8 cellular contexts compared by ENCODE assay signal in the genomic region with DNA sequence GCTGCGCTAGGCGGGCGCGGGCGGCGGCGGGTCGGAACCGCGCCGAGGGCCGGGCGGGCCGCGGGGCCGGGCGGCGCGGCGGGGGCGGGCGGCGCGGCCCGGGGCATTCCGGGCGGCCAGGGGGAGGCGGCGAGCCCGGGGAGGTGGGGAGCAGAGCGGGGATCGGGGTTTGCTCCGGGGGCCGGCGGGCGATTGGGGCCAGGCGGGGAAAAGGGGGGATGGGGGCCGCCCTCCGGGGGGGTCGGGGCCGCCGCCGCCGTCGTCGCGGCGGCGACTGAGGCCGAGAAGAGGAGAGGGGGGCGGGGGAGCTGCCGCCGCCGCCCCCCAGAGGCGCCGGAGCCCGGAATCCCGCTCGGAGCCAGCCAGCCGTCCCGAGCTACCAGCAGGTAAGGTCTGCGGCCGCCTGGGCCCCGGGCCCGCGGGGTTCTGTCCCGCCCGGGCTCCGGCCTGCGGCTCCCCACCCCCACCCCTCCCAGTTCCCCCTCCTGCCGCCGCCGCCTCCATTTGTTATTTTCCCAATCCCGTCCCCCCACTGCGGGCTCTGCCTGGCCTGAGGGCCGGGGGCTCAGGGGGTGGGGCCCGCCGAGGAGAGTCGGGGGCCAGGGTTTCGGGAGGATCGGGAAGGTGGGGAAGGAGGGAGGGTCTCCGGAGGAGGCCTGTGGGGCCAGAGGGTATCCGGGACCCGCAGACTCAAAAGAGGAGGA. TPM values are rescaled to one million over a fixed set of nuclear protein-coding genes. Genes with fewer than 3 reads are reported as not detected.
A peak's percentile ranks its signal among the peaks of the same experiment; 100 is the strongest.
DNase-seq lines count a peak whose midpoint lies in the region; ATAC-seq, FAIRE-seq and TF ChIP-seq lines count a peak whose summit lies in the region.

No MANE protein-coding gene starts in this region.

- no peak for TF ChIP-seq CTCF in hepatocyte (IDR thresholded peaks at IDR 0.05; ENCODE audit: poor library complexity)

- H4K20me1 ChIP-seq in hepatocyte (ENCODE audit: insufficient read depth, poor library complexity, severe bottlenecking), result peaks cover 45% of the 10 kb centered on the region

- H3K27me3 ChIP-seq in hepatocyte (no peaks in the 10 kb centered on the region), small intestine (ENCODE audit: control insufficient read depth in 2 of 2, insufficient read depth in 2 of 2, low read length in 2 of 2) (no peaks in the 10 kb centered on the region)

- peak overlapping the region; percentile 96 for H3K4me3 ChIP-seq in hepatocyte
- H3K4me3 ChIP-seq in small intestine (ENCODE audit: low read depth in 1 of 2, low read length in 2 of 2), result peak overlapping the region; percentile 76 to 82

- peak overlapping the region; percentile 91 for H3K4me2 ChIP-seq in hepatocyte

- no peaks in the 10 kb centered on the region for H3K9me2 ChIP-seq in hepatocyte (replicated peaks; ENCODE audit: insufficient read depth)

- H3K4me1 ChIP-seq in hepatocyte (ENCODE audit: insufficient read depth) (peaks cover 56% of the 10 kb centered on the region), small intestine (ENCODE audit: control insufficient read depth in 2 of 2, insufficient read depth in 1 of 2, low read depth in 1 of 2, low read length in 1 of 2) (peaks cover 7 to 14% of the 10 kb centered on the region in 2 donors)

- no peak overlapping the region for H2AFZ ChIP-seq in hepatocyte

- peak; percentile 8 to 9 for ATAC-seq in activated naive CD4-positive, alpha-beta T cell treated with anti-CD3 and anti-CD28 coated beads, Interleukin-2, amount 50 U/mL, for 72 hours
- ATAC-seq in GM18517 (IDR thresholded peaks at IDR 0.05; ENCODE audit: unreplicated experiment), result no peak

- DNase-seq in NCI-H2171 (lab: John Stamatoyannopoulos, UW) (peak; percentile 67), NCI-H2171 treated with DMSO at 0.1 percent for 48 hours (lab: John Stamatoyannopoulos, UW) (no peak), hepatocyte (ENCODE audit: low spot score) (peak; percentile 58), small intestine (no peak), LoVo (ENCODE audit: low spot score) (no peak), globus pallidus (ENCODE audit: low spot score) (no peak)
- no peak for DNase-seq in activated naive CD4-positive, alpha-beta T cell treated with anti-CD3 and anti-CD28 coated beads, Interleukin-2, amount 50 U/mL, for 72 hours (ENCODE audit: low spot score in 2 of 2)

- H3K27ac ChIP-seq in hepatocyte, result peak overlapping the region; percentile 99
- peak overlapping the region; percentile 84 to 86 for H3K27ac ChIP-seq in small intestine (ENCODE audit: low read depth in 1 of 2, low read length in 1 of 2)

- WGBS in hepatocyte (ENCODE audit: low lambda C conversion rate, missing lambda C conversion rate), result 0% methylated on average over 1 of the region's 84 CpGs
- 1 to 2% (median 1%) methylated on average over 28 to 83 of the region's 84 CpGs for WGBS in small intestine, 3 donors

- no peaks in the 10 kb centered on the region for H3K36me3 ChIP-seq in hepatocyte (replicated peaks; ENCODE audit: insufficient read depth, low read depth)
- no peaks in the 10 kb centered on the region for H3K36me3 ChIP-seq in small intestine (ENCODE audit: control insufficient read depth in 2 of 2, insufficient read depth in 2 of 2, low read length in 2 of 2)

- no peak for FAIRE-seq in small intestine (lab: Jason Lieb, UNC)

- H3K9me3 ChIP-seq in hepatocyte (ENCODE audit: low read depth) (no peaks in the 10 kb centered on the region), small intestine (ENCODE audit: control insufficient read depth, low read depth) (no peaks in the 10 kb centered on the region)

- H3K9me3 Mint-ChIP-seq in activated naive CD4-positive, alpha-beta T cell treated with anti-CD3 and anti-CD28 coated beads, Interleukin-2, amount 50 U/mL, for 72 hours, result no peaks in the 10 kb centered on the region

- H3K27ac Mint-ChIP-seq in activated naive CD4-positive, alpha-beta T cell treated with anti-CD3 and anti-CD28 coated beads, Interleukin-2, amount 50 U/mL, for 72 hours, result peak overlapping the region; percentile 81 to 94

- peaks cover 5 to 6% of the 10 kb centered on the region in 2 donors for H3K36me3 Mint-ChIP-seq in activated naive CD4-positive, alpha-beta T cell treated with anti-CD3 and anti-CD28 coated beads, Interleukin-2, amount 50 U/mL, for 72 hours

- H3K79me2 ChIP-seq in hepatocyte, result peaks cover 62% of the 10 kb centered on the region

RNA-seq across cellular contexts. Expression of gene ATN1, which starts 0.4 kb away (rescaled TPM):
- 10 to 100 TPM; 29.9 to 73.5 TPM for total RNA-seq in activated naive CD4-positive, alpha-beta T cell treated with anti-CD3 and anti-CD28 coated beads, Interleukin-2, amount 50 U/mL, for 72 hours
- 11.1 and 15.8 TPM in 2 replicates for total RNA-seq in hepatocyte
- 32.7 and 43.7 TPM in 2 replicates for polyA plus RNA-seq in hepatocyte
- 10 to 100 TPM; 34.0 to 50.6 (median 41.8) TPM for polyA plus RNA-seq in small intestine

RNA-seq across cellular contexts. Expression of gene ENO2, which starts 13.8 kb away (rescaled TPM):
- total RNA-seq in activated naive CD4-positive, alpha-beta T cell treated with anti-CD3 and anti-CD28 coated beads, Interleukin-2, amount 50 U/mL, for 72 hours, result 100 to 1,000 TPM; 264 to 314 TPM
- 11.1 and 11.8 TPM in 2 replicates for total RNA-seq in hepatocyte
- polyA plus RNA-seq in hepatocyte (14.2 and 18.8 TPM in 2 replicates), small intestine (10 to 100 TPM in 1 of 3 donors, 1 to 10 TPM in 1, under 1 TPM in 1; 0.67 to 19.1 (median 3.0) TPM)

RNA-seq across cellular contexts. Expression of gene RNU7-1, which starts 15.5 kb away (rescaled TPM):
- total RNA-seq in activated naive CD4-positive, alpha-beta T cell treated with anti-CD3 and anti-CD28 coated beads, Interleukin-2, amount 50 U/mL, for 72 hours, result not detected
- not detected in 2 replicates for total RNA-seq in hepatocyte
- polyA plus RNA-seq in hepatocyte (not detected in 2 replicates), small intestine (not detected)

RNA-seq across cellular contexts. Expression of gene C12orf57, which starts 15.7 kb away (rescaled TPM):
- 100 to 1,000 TPM; 229 to 609 TPM for total RNA-seq in activated naive CD4-positive, alpha-beta T cell treated with anti-CD3 and anti-CD28 coated beads, Interleukin-2, amount 50 U/mL, for 72 hours
- total RNA-seq in hepatocyte, result 219 and 289 TPM in 2 replicates
- polyA plus RNA-seq in hepatocyte, result 217 and 219 TPM in 2 replicates
- 100 to 1,000 TPM; 185 to 379 (median 361) TPM for polyA plus RNA-seq in small intestine

RNA-seq across cellular contexts. Expression of gene PTPN6, which starts 23.0 kb away (rescaled TPM):
- total RNA-seq in activated naive CD4-positive, alpha-beta T cell treated with anti-CD3 and anti-CD28 coated beads, Interleukin-2, amount 50 U/mL, for 72 hours, result 100 to 1,000 TPM; 320 to 609 TPM
- total RNA-seq in hepatocyte, result 14.5 and 17.2 TPM in 2 replicates
- polyA plus RNA-seq in hepatocyte, result 20.8 and 25.4 TPM in 2 replicates
- polyA plus RNA-seq in small intestine, result 10 to 100 TPM; 40.7 to 81.1 (median 76.7) TPM

Comparison
In these comparisons a context has a peak if more than half of its experiments do, and no peak if none do; other contexts are left out.
1. DNase-seq: peak in NCI-H2171 (single experiment) and hepatocyte (single experiment); none in NCI-H2171 treated with DMSO at 0.1 percent for 48 hours (single experiment), activated naive CD4-positive, alpha-beta T cell treated with anti-CD3 and anti-CD28 coated beads, Interleukin-2, amount 50 U/mL, for 72 hours (0 of 2), small intestine (single experiment), LoVo (single experiment) and globus pallidus (single experiment).
2. RNA of gene ENO2, which starts 13.8 kb away (total RNA-seq): 264 to 314 TPM in activated naive CD4-positive, alpha-beta T cell treated with anti-CD3 and anti-CD28 coated beads, Interleukin-2, amount 50 U/mL, for 72 hours; 11.1 to 11.8 TPM in hepatocyte; every median in the first group is over 10 times any median in the second.